Comparison of ENCODE assay signal across 8 cellular contexts in the genomic region with DNA sequence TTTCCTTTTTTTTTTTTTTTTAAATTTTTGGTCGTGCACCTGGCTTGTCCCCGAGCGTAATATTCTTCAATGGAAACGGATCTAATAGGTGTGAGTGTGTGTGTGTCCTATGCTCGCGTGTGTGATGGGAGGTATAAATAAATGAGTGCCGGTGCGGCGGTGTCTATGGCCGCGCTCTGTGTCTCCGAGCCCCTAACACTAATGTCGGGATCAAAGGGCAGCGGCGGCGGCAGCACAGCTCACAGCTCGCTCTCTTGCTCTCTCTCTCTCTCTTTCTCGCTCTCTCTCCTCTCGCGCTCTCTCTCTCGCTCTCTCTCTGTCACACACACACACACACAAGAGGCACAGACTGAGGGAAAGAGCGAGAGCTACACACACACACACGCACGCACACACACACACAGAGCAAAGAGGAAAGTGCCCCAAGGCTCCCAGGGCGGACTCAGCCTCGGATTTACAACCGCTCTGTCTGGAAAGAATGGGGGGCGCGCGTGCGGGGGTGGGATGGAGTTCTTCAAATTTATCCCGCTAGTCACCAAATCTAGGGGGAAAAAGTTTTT. TPM values are rescaled to one million over a fixed set of nuclear protein-coding genes. Genes with fewer than 3 reads are reported as not detected.
DNase-seq lines count a peak whose midpoint lies in the region; ATAC-seq, FAIRE-seq and TF ChIP-seq lines count a peak whose summit lies in the region.

A gene with protein sequence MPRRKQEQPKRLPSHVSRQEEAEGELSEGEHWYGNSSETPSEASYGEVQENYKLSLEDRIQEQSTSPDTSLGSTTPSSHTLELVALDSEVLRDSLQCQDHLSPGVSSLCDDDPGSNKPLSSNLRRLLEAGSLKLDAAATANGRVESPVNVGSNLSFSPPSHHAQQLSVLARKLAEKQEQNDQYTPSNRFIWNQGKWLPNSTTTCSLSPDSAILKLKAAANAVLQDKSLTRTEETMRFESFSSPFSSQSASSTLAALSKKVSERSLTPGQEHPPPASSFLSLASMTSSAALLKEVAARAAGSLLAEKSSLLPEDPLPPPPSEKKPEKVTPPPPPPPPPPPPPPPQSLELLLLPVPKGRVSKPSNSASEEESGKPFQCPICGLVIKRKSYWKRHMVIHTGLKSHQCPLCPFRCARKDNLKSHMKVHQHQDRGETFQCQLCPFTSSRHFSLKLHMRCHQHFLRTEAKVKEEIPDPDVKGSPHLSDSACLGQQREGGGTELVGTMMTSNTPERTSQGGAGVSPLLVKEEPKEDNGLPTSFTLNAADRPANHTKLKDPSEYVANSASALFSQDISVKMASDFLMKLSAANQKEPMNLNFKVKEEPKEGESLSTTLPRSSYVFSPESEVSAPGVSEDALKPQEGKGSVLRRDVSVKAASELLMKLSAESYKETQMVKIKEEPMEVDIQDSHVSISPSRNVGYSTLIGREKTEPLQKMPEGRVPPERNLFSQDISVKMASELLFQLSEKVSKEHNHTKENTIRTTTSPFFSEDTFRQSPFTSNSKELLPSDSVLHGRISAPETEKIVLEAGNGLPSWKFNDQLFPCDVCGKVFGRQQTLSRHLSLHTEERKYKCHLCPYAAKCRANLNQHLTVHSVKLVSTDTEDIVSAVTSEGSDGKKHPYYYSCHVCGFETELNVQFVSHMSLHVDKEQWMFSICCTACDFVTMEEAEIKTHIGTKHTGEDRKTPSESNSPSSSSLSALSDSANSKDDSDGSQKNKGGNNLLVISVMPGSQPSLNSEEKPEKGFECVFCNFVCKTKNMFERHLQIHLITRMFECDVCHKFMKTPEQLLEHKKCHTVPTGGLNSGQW (minus strand): TSS at position 206 of the 560 bp plus-strand sequence. CDS start 416 bp downstream, outside the sequence.

- POLR2A ChIA-PET in activated CD4-positive, alpha-beta memory T cell treated with anti-CD3 and anti-CD28 coated beads for 36 hours (lab: Charles Lee): interaction anchor here (1.1 to 1.9 kb wide), 3 partner anchors 131 to 320 kb away, joined by 3 to 7 read pairs (median 6); partner anchors contain the start of gene MMAA

- H3K9me3 Mint-ChIP-seq in activated CD4-positive, alpha-beta memory T cell treated with anti-CD3 and anti-CD28 coated beads for 36 hours: no peaks in the 10 kb centered on the region

- peak within 1 kb of the TSS; percentile 71 for H3K4me3 ChIP-seq in lower leg skin (ENCODE audit: low read depth, poor library complexity, severe bottlenecking)

- no peak for DNase-seq in GM12892 (ENCODE audit: insufficient read length)
- DNase-seq in NCI-H2171 treated with DMSO at 0.1 percent for 48 hours (lab: John Stamatoyannopoulos, UW): peak; percentile 72
- peak; percentile 81 for DNase-seq in activated CD4-positive, alpha-beta memory T cell treated with anti-CD3 and anti-CD28 coated beads for 36 hours
- peak; percentile 77 for DNase-seq in ecto neural progenitor cell (ENCODE audit: low spot score)
- peak; percentile 47 to 90 for DNase-seq in lower leg skin (ENCODE audit: low spot score in 2 of 2)
- DNase-seq in stimulated activated CD4-positive, alpha-beta T cell treated with anti-CD3 and anti-CD28 coated beads, TNF-alpha, amount 100 ng/mL, for 1 hour (ENCODE audit: low read depth in 3 of 3, low spot score in 1 of 3): peak in 2 of 3 donors; percentile 35
- DNase-seq in HTR-8/SVneo (ENCODE audit: insufficient read length, low spot score): no peak

- peak; percentile 28 for ATAC-seq in HG02763 (IDR thresholded peaks at IDR 0.05; ENCODE audit: unreplicated experiment)

- peak within 1 kb of the TSS; percentile 97 for H3K27ac Mint-ChIP-seq in activated CD4-positive, alpha-beta memory T cell treated with anti-CD3 and anti-CD28 coated beads for 36 hours

- H3K27me3 Mint-ChIP-seq in activated CD4-positive, alpha-beta memory T cell treated with anti-CD3 and anti-CD28 coated beads for 36 hours: peaks cover 1% of the 10 kb centered on the region

- TF ChIP-seq CTCF in lower leg skin (IDR thresholded peaks at IDR 0.05): peak in 1 of 3 donors; percentile 26

- FAIRE-seq in GM12892 (lab: Jason Lieb, UNC) (peak; percentile 95), HTR-8/SVneo (lab: Jason Lieb, UNC) (no peak)

- H3K4me1 Mint-ChIP-seq in activated CD4-positive, alpha-beta memory T cell treated with anti-CD3 and anti-CD28 coated beads for 36 hours (ENCODE audit: low read depth): peaks cover 39% of the 10 kb centered on the region

- peaks cover 7% of the 10 kb centered on the region for H3K36me3 Mint-ChIP-seq in activated CD4-positive, alpha-beta memory T cell treated with anti-CD3 and anti-CD28 coated beads for 36 hours

- CTCF ChIA-PET in activated CD4-positive, alpha-beta memory T cell treated with anti-CD3 and anti-CD28 coated beads for 36 hours (lab: Charles Lee): interaction anchor here (0.5 to 1.7 kb wide), 4 partner anchors 11 to 321 kb away, joined by 3 to 5 read pairs (median 4); no protein-coding TSS in a partner anchor

- intact Hi-C loops in activated CD4-positive, alpha-beta memory T cell treated with anti-CD3 and anti-CD28 coated beads for 36 hours (cut with micrococcal nuclease): loop anchor here (1.0 to 5.0 kb wide), 9 partner anchors 18 to 841 kb away; partner anchors contain the start of genes ABCE1, ANAPC10, LSM6 and SLC10A7
- intact Hi-C loops in lower leg skin (cut with DNase I; ENCODE audit: low total_unique reads): loop anchor here (5.0 kb wide), 1 partner anchor 321 kb away; the partner anchor contains the start of gene MMAA

- H3K4me3 Mint-ChIP-seq in activated CD4-positive, alpha-beta memory T cell treated with anti-CD3 and anti-CD28 coated beads for 36 hours: peak within 1 kb of the TSS; percentile 94

- 2% methylated on average over 32 of the region's 32 CpGs for WGBS in lower leg skin, 2 donors

- TF ChIP-seq POLR2A in GM12892 (IDR thresholded peaks at IDR 0.05; ENCODE audit: low read depth, low read length): peak; percentile 65; the same call in 1 of the 2 replicates
- TF ChIP-seq POLR2A in lower leg skin (IDR thresholded peaks at IDR 0.05): no peak

RNA-seq across cellular contexts. Expression of the gene that starts here (rescaled TPM):
- 17.9 TPM for polyA plus RNA-seq in GM12892 (2012; ENCODE audit: missing spikeins)
- 10 to 100 TPM; 17.3 to 17.7 TPM for total RNA-seq in activated CD4-positive, alpha-beta memory T cell treated with anti-CD3 and anti-CD28 coated beads for 36 hours
- 10 to 100 TPM in 1 of 4 donors, 1 to 10 TPM in 3; 2.6 to 17.9 (median 3.7) TPM for total RNA-seq in lower leg skin

Comparison
In these comparisons a context has a peak if more than half of its experiments do, and no peak if none do; other contexts are left out.
1. DNase-seq: peak in NCI-H2171 treated with DMSO at 0.1 percent for 48 hours (single experiment), activated CD4-positive, alpha-beta memory T cell treated with anti-CD3 and anti-CD28 coated beads for 36 hours (single experiment), ecto neural progenitor cell (single experiment), lower leg skin (2 of 2) and stimulated activated CD4-positive, alpha-beta T cell treated with anti-CD3 and anti-CD28 coated beads, TNF-alpha, amount 100 ng/mL, for 1 hour (2 of 3); none in GM12892 (single experiment) and HTR-8/SVneo (single experiment).